Comparison of ENCODE assay signal across 10 cellular contexts in genomic region chr1:1156140-1157032, GRCh38. TPM values are rescaled to one million over a fixed set of nuclear protein-coding genes. Genes with fewer than 3 reads are reported as not detected.
DNase-seq lines count a peak whose midpoint lies in the region; ATAC-seq and TF ChIP-seq lines count a peak whose summit lies in the region.
"Had no signal": no experiment of that assay in that cellular context is flagged by ENCODE, and none has a peak within 500 bp of the region (broad histone marks: within the 10 kb centered on the region; RNA-seq: fewer than 3 reads in every experiment).

No MANE protein-coding gene starts in this region.

- H3K4me3 Mint-ChIP-seq in stimulated activated naive CD8-positive, alpha-beta T cell treated with anti-CD3 and anti-CD28 coated beads, Interleukin-15, Interleukin-2, amounts not matched to agents 100 ng/mL and 50 ng/mL, for 24 hours = peak overlapping the region; percentile 52
- no peak overlapping the region for H3K4me3 Mint-ChIP-seq in activated naive CD8-positive, alpha-beta T cell treated with anti-CD3 and anti-CD28 coated beads, Interleukin-2, amount 10 ng/mL, durations not matched to agents 7 days and 5 days
- peak overlapping the region; percentile 28 to 77 (median 70) for H3K4me3 Mint-ChIP-seq in naive thymus-derived CD8-positive, alpha-beta T cell

- peaks cover 19% of the 10 kb centered on the region for H3K9me3 Mint-ChIP-seq in stimulated activated naive CD8-positive, alpha-beta T cell treated with anti-CD3 and anti-CD28 coated beads, Interleukin-15, Interleukin-2, amounts not matched to agents 100 ng/mL and 50 ng/mL, for 24 hours
- H3K9me3 Mint-ChIP-seq in activated naive CD8-positive, alpha-beta T cell treated with anti-CD3 and anti-CD28 coated beads, Interleukin-2, amount 10 ng/mL, durations not matched to agents 7 days and 5 days = peaks cover 20% of the 10 kb centered on the region
- peaks cover 0 to 24% (median 6%) of the 10 kb centered on the region in 9 donors for H3K9me3 Mint-ChIP-seq in naive thymus-derived CD8-positive, alpha-beta T cell

- no peak overlapping the region for H3K27ac Mint-ChIP-seq in stimulated activated naive CD8-positive, alpha-beta T cell treated with anti-CD3 and anti-CD28 coated beads, Interleukin-15, Interleukin-2, amounts not matched to agents 100 ng/mL and 50 ng/mL, for 24 hours
- H3K27ac Mint-ChIP-seq in activated naive CD8-positive, alpha-beta T cell treated with anti-CD3 and anti-CD28 coated beads, Interleukin-2, amount 10 ng/mL, durations not matched to agents 7 days and 5 days = peak overlapping the region; percentile 54
- peak overlapping the region in 8 of 10 donors; percentile 9 to 84 (median 54) for H3K27ac Mint-ChIP-seq in naive thymus-derived CD8-positive, alpha-beta T cell

- H3K27ac ChIP-seq in RWPE1 = no peak overlapping the region

- POLR2A ChIA-PET in activated naive CD8-positive, alpha-beta T cell treated with anti-CD3 and anti-CD28 coated beads, Interleukin-2, amount 10 ng/mL, durations not matched to agents 7 days and 5 days (lab: Charles Lee) = interaction anchor here (2.9 kb wide), 1 partner anchor 19 kb away, joined by 11 read pairs; no protein-coding TSS in a partner anchor
- POLR2A ChIA-PET in naive thymus-derived CD8-positive, alpha-beta T cell (lab: Charles Lee) = interaction anchor here (0.7 to 2.1 kb wide), 6 partner anchors 10 to 49 kb away, joined by 3 to 10 read pairs (median 4); no protein-coding TSS in a partner anchor
- POLR2A ChIA-PET in RWPE1 (lab: Yijun Ruan, JAX; ENCODE audit: low non-redundant PET) = no interaction called here

- H3K27me3 Mint-ChIP-seq in stimulated activated naive CD8-positive, alpha-beta T cell treated with anti-CD3 and anti-CD28 coated beads, Interleukin-15, Interleukin-2, amounts not matched to agents 100 ng/mL and 50 ng/mL, for 24 hours = no peaks in the 10 kb centered on the region
- H3K27me3 Mint-ChIP-seq in activated naive CD8-positive, alpha-beta T cell treated with anti-CD3 and anti-CD28 coated beads, Interleukin-2, amount 10 ng/mL, durations not matched to agents 7 days and 5 days = no peaks in the 10 kb centered on the region
- no peaks in the 10 kb centered on the region for H3K27me3 Mint-ChIP-seq in naive thymus-derived CD8-positive, alpha-beta T cell

- TF ChIP-seq CTCF in RWPE1 (conservative IDR thresholded peaks at IDR 0.05; ENCODE audit: low read depth) = no peak

- H3K36me3 Mint-ChIP-seq in stimulated activated naive CD8-positive, alpha-beta T cell treated with anti-CD3 and anti-CD28 coated beads, Interleukin-15, Interleukin-2, amounts not matched to agents 100 ng/mL and 50 ng/mL, for 24 hours (ENCODE audit: low read depth) = peaks cover 12% of the 10 kb centered on the region
- peaks cover 12% of the 10 kb centered on the region for H3K36me3 Mint-ChIP-seq in activated naive CD8-positive, alpha-beta T cell treated with anti-CD3 and anti-CD28 coated beads, Interleukin-2, amount 10 ng/mL, durations not matched to agents 7 days and 5 days
- H3K36me3 Mint-ChIP-seq in naive thymus-derived CD8-positive, alpha-beta T cell = no peaks in the 10 kb centered on the region

- DNase-seq in stimulated activated naive CD8-positive, alpha-beta T cell treated with anti-CD3 and anti-CD28 coated beads, Interleukin-15, Interleukin-2, amounts not matched to agents 100 U/mL and 50 U/mL, for 24 hours = no peak
- no peak for DNase-seq in activated naive CD8-positive, alpha-beta T cell treated with anti-CD3 and anti-CD28 coated beads, Interleukin-2, amount 10 ng/mL, durations not matched to agents 7 days and 5 days
- no peak for DNase-seq in naive thymus-derived CD8-positive, alpha-beta T cell
- DNase-seq in RWPE1 (ENCODE audit: low spot score) (no peak), NCI-H1436 (lab: John Stamatoyannopoulos, UW) (no peak)

- CTCF ChIA-PET in RWPE1 (lab: Yijun Ruan, JAX) = no interaction called here

- no peak for ATAC-seq in stimulated activated naive CD8-positive, alpha-beta T cell treated with anti-CD3 and anti-CD28 coated beads, Interleukin-15, Interleukin-2, amounts not matched to agents 100 U/mL and 50 U/mL, for 24 hours
- ATAC-seq in activated naive CD8-positive, alpha-beta T cell treated with anti-CD3 and anti-CD28 coated beads, Interleukin-2, amount 10 ng/mL, durations not matched to agents 7 days and 5 days (ENCODE audit: low read depth) = no peak
- ATAC-seq in naive thymus-derived CD8-positive, alpha-beta T cell = no peak
- ATAC-seq in GM21825 (IDR thresholded peaks at IDR 0.05; ENCODE audit: unreplicated experiment) (no peak), HG03460 (IDR thresholded peaks at IDR 0.05; ENCODE audit: unreplicated experiment) (no peak)

- H3K4me1 Mint-ChIP-seq in stimulated activated naive CD8-positive, alpha-beta T cell treated with anti-CD3 and anti-CD28 coated beads, Interleukin-15, Interleukin-2, amounts not matched to agents 100 ng/mL and 50 ng/mL, for 24 hours (ENCODE audit: low read depth) = peaks cover 6% of the 10 kb centered on the region
- H3K4me1 Mint-ChIP-seq in activated naive CD8-positive, alpha-beta T cell treated with anti-CD3 and anti-CD28 coated beads, Interleukin-2, amount 10 ng/mL, durations not matched to agents 7 days and 5 days = peaks cover 1% of the 10 kb centered on the region
- H3K4me1 Mint-ChIP-seq in naive thymus-derived CD8-positive, alpha-beta T cell = peaks cover 0 to 11% (median 4%) of the 10 kb centered on the region in 4 donors

RNA-seq across cellular contexts. Expression of gene TTLL10, which starts 17.3 kb away (rescaled TPM):
- not detected for total RNA-seq in activated naive CD8-positive, alpha-beta T cell treated with anti-CD3 and anti-CD28 coated beads, Interleukin-2, amount 10 ng/mL, durations not matched to agents 7 days and 5 days
- total RNA-seq in naive thymus-derived CD8-positive, alpha-beta T cell = not detected
- polyA plus RNA-seq in naive thymus-derived CD8-positive, alpha-beta T cell = not detected
- total RNA-seq: epithelial cell of proximal tubule had no signal

RNA-seq across cellular contexts. Expression of gene C1orf159, which starts 40.5 kb away (rescaled TPM):
- total RNA-seq in activated naive CD8-positive, alpha-beta T cell treated with anti-CD3 and anti-CD28 coated beads, Interleukin-2, amount 10 ng/mL, durations not matched to agents 7 days and 5 days = 10 to 100 TPM; 22.7 to 23.0 TPM
- total RNA-seq in naive thymus-derived CD8-positive, alpha-beta T cell = 10 to 100 TPM; 24.9 to 26.5 TPM
- 10 to 100 TPM in 1 of 3 donors, 1 to 10 TPM in 2; 3.2 to 10.7 (median 6.2) TPM for polyA plus RNA-seq in naive thymus-derived CD8-positive, alpha-beta T cell

RNA-seq across cellular contexts. Expression of gene TNFRSF18, which starts 50.0 kb away (rescaled TPM):
- total RNA-seq in activated naive CD8-positive, alpha-beta T cell treated with anti-CD3 and anti-CD28 coated beads, Interleukin-2, amount 10 ng/mL, durations not matched to agents 7 days and 5 days = 10 to 100 TPM; 11.4 to 15.0 TPM
- 1 to 10 TPM; 1.5 to 1.6 TPM for total RNA-seq in naive thymus-derived CD8-positive, alpha-beta T cell
- 1 to 10 TPM in 1 of 3 donors, not detected in 2; 2.3 TPM for polyA plus RNA-seq in naive thymus-derived CD8-positive, alpha-beta T cell
- total RNA-seq: Right ventricle myocardium inferior had no signal

RNA-seq across cellular contexts. Expression of gene TNFRSF4, which starts 57.6 kb away (rescaled TPM):
- 1 to 10 TPM; 2.4 to 3.1 TPM for total RNA-seq in activated naive CD8-positive, alpha-beta T cell treated with anti-CD3 and anti-CD28 coated beads, Interleukin-2, amount 10 ng/mL, durations not matched to agents 7 days and 5 days
- under 1 TPM; 0.44 to 0.73 TPM for total RNA-seq in naive thymus-derived CD8-positive, alpha-beta T cell
- under 1 TPM; 0.30 to 0.62 (median 0.30) TPM for polyA plus RNA-seq in naive thymus-derived CD8-positive, alpha-beta T cell

Comparison
In these comparisons a context has a peak if more than half of its experiments do, and no peak if none do; other contexts are left out.
1. RNA of gene TNFRSF18, which starts 50.0 kb away (total RNA-seq): 11.4 to 15.0 TPM in activated naive CD8-positive, alpha-beta T cell treated with anti-CD3 and anti-CD28 coated beads, Interleukin-2, amount 10 ng/mL, durations not matched to agents 7 days and 5 days; 1.5 to 1.6 TPM in naive thymus-derived CD8-positive, alpha-beta T cell; every median in the first group is over 4 times any median in the second.